In genomic region chr20:33850159-33850558, GRCh38 we compare ENCODE assay signal across 23 cellular contexts.
"Had no signal": no experiment of that assay in that cellular context is flagged by ENCODE, and none has a peak within 500 bp of the region (broad histone marks: within the 10 kb centered on the region; RNA-seq: fewer than 3 reads in every experiment).

No MANE protein-coding gene starts in this region.

- H3K27ac ChIP-seq: breast epithelium had no signal

- H3K4me1 ChIP-seq: breast epithelium had no signal

- DNase-seq: activated B cell treated with CpG ODN at 0.5 μM for 24 hours; activated CD4-positive, alpha-beta T cell treated with anti-CD3 and anti-CD28 coated beads for 1 hour; activated CD4-positive, alpha-beta T cell treated with anti-CD3 and anti-CD28 coated beads, Interleukin-2, amount 10 ng/mL, durations not matched to agents 24 days and 14 days; activated CD4-positive, alpha-beta T cell treated with anti-CD3 and anti-CD28 coated beads, Interleukin-2, amount 50 U/mL, for 48 hours; activated CD8-positive, alpha-beta memory T cell treated with anti-CD3 and anti-CD28 coated beads, Interleukin-2, amount 10 ng/mL, durations not matched to agents 7 days and 5 days; activated effector memory CD4-positive, alpha-beta T cell treated with Interleukin-2 at 50 U/mL for 16 hours; activated naive CD4-positive, alpha-beta T cell; activated T-cell treated with anti-CD3 and anti-CD28 coated beads, Interleukin-2, amount 50 U/mL, for 24 hours; anterior cingulate cortex; caudate nucleus; NCI-H1105; NCI-H1436; NCI-H1694 treated with DMSO at 0.1 percent for 48 hours; NCI-H2081; NCI-H446; NCI-H524; SHP77 treated with DMSO at 0.1 percent for 48 hours; T-helper 2 cell; T1000 had no signal

- H3K36me3 ChIP-seq: breast epithelium had no signal

- H3K9me3 Mint-ChIP-seq: activated B cell treated with CpG ODN at 0.5 μM for 24 hours; activated CD4-positive, alpha-beta T cell treated with anti-CD3 and anti-CD28 coated beads, Interleukin-2, amount 10 ng/mL, durations not matched to agents 24 days and 14 days; activated naive CD4-positive, alpha-beta T cell treated with anti-CD3 and anti-CD28 coated beads, Interleukin-2, amount 50 U/mL, for 72 hours; activated T-cell treated with anti-CD3 and anti-CD28 coated beads, Interleukin-2, amount 50 U/mL, for 24 hours; activated T-helper 1 cell treated with anti-CD3 and anti-CD28 coated beads, Interleukin-12 subunit alpha, Interleukin-12 subunit beta, Interleukin-2, Interleukin-4 antibody, amounts not matched to agents 30 ng/mL and 10 ng/mL and 1 ng/mL, durations not matched to agents 14 hours and 24 hours and 36 hours had no signal

- H3K27me3 ChIP-seq: breast epithelium had no signal

- H3K4me3 ChIP-seq: breast epithelium, K562 had no signal

- H3K27ac Mint-ChIP-seq: activated B cell treated with CpG ODN at 0.5 μM for 24 hours; activated CD4-positive, alpha-beta T cell treated with anti-CD3 and anti-CD28 coated beads, Interleukin-2, amount 10 ng/mL, durations not matched to agents 24 days and 14 days; activated CD8-positive, alpha-beta memory T cell treated with anti-CD3 and anti-CD28 coated beads, Interleukin-2, amount 10 ng/mL, durations not matched to agents 7 days and 5 days; activated T-cell treated with anti-CD3 and anti-CD28 coated beads, Interleukin-2, amount 50 U/mL, for 24 hours; activated T-helper 1 cell treated with anti-CD3 and anti-CD28 coated beads, Interleukin-12 subunit alpha, Interleukin-12 subunit beta, Interleukin-2, Interleukin-4 antibody, amounts not matched to agents 30 ng/mL and 10 ng/mL and 1 ng/mL, durations not matched to agents 14 hours and 24 hours and 36 hours had no signal

- H3K4me3 Mint-ChIP-seq: activated B cell treated with CpG ODN at 0.5 μM for 24 hours; activated CD4-positive, alpha-beta T cell treated with anti-CD3 and anti-CD28 coated beads, Interleukin-2, amount 10 ng/mL, durations not matched to agents 24 days and 14 days; activated CD8-positive, alpha-beta memory T cell treated with anti-CD3 and anti-CD28 coated beads, Interleukin-2, amount 10 ng/mL, durations not matched to agents 7 days and 5 days; activated T-cell treated with anti-CD3 and anti-CD28 coated beads, Interleukin-2, amount 50 U/mL, for 24 hours; activated T-helper 1 cell treated with anti-CD3 and anti-CD28 coated beads, Interleukin-12 subunit alpha, Interleukin-12 subunit beta, Interleukin-2, Interleukin-4 antibody, amounts not matched to agents 30 ng/mL and 10 ng/mL and 1 ng/mL, durations not matched to agents 14 hours and 24 hours and 36 hours had no signal

- H3K27me3 Mint-ChIP-seq: activated B cell treated with CpG ODN at 0.5 μM for 24 hours; activated CD4-positive, alpha-beta T cell treated with anti-CD3 and anti-CD28 coated beads, Interleukin-2, amount 10 ng/mL, durations not matched to agents 24 days and 14 days; activated CD8-positive, alpha-beta memory T cell treated with anti-CD3 and anti-CD28 coated beads, Interleukin-2, amount 10 ng/mL, durations not matched to agents 7 days and 5 days; activated T-cell treated with anti-CD3 and anti-CD28 coated beads, Interleukin-2, amount 50 U/mL, for 24 hours had no signal

- H3K9me3 ChIP-seq: breast epithelium had no signal

- ATAC-seq: activated CD8-positive, alpha-beta memory T cell treated with anti-CD3 and anti-CD28 coated beads, Interleukin-2, amount 10 ng/mL, durations not matched to agents 7 days and 5 days; activated naive CD4-positive, alpha-beta T cell treated with anti-CD3 and anti-CD28 coated beads, Interleukin-2, amount 50 U/mL, for 72 hours; K562 had no signal
